12 cellular contexts compared by ENCODE assay signal in the genomic region with DNA sequence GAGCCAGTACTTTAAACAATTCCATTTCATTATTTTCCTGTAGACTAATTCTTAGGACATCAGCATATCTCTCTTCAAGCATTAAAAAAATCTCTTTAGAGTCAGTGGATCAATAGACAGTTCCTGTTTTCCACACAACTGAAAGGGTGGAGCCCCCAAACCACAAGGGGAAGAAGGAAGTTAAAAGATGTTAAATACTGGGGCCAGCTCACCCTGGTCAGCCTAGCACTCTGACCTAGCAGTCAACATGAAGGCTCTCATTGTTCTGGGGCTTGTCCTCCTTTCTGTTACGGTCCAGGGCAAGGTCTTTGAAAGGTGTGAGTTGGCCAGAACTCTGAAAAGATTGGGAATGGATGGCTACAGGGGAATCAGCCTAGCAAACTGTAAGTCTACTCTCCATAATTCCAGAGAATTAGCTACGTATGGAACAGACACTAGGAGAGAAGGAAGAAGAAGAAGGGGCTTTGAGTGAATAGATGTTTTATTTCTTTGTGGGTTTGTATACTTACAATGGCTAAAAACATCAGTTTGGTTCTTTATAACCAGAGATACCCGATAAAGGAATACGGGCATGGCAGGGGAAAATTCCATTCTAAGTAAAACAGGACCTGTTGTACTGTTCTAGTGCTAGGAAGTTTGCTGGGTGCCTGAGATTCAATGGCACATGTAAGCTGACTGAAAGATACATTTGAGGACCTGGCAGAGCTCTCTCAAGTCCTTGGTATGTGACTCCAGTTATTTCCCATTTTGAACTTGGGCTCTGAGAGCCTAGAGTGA. TPM values are rescaled to one million over a fixed set of nuclear protein-coding genes. Genes with fewer than 3 reads are reported as not detected.
DNase-seq lines count a peak whose midpoint lies in the region; ATAC-seq and TF ChIP-seq lines count a peak whose summit lies in the region.
"Had no signal": no experiment of that assay in that cellular context is flagged by ENCODE, and none has a peak within 500 bp of the region (broad histone marks: within the 10 kb centered on the region; RNA-seq: fewer than 3 reads in every experiment).

LYZ (plus strand) TSS at position 220 of the 777 bp plus-strand sequence; CDS start at position 248, 28 bp downstream.

- DNase-seq in AML-193 (lab: John Stamatoyannopoulos, UW) (peak; percentile 89 to 92), NOMO-1 treated with DMSO at 0.1 percent for 48 hours (lab: John Stamatoyannopoulos, UW; ENCODE audit: unreplicated experiment) (peak; percentile 97), NCI-H748 (lab: John Stamatoyannopoulos, UW; ENCODE audit: unreplicated experiment) (no peak), globus pallidus (ENCODE audit: low spot score) (no peak)
- DNase-seq in activated CD4-positive, alpha-beta T cell treated with anti-CD3 and anti-CD28 coated beads for 1 hour, result no peak
- DNase-seq: activated CD8-positive, alpha-beta memory T cell treated with anti-CD3 and anti-CD28 coated beads, Interleukin-2, amount 50 U/mL, for 4 hours; central memory CD4-positive, alpha-beta T cell; SJCRH30 had no signal

- H3K4me3 ChIP-seq in gastroesophageal sphincter, result peak within 1 kb of the TSS in 1 of 2 donors; percentile 9
- peak within 1 kb of the TSS; percentile 70 to 74 for H3K4me3 ChIP-seq in neutrophil (ENCODE audit: low read depth in 1 of 2, low read length in 1 of 2)
- H3K4me3 ChIP-seq: SJCRH30 had no signal

- H3K9me3 Mint-ChIP-seq in stimulated activated memory B cell treated with anti-CD40 and anti-IgM and Interleukin-4, amounts not matched to agents 10 μg/mL and 1 μg/mL and 100 μg/mL, for 72 hours, result no peaks in the 10 kb centered on the region
- H3K9me3 Mint-ChIP-seq: neural crest cell had no signal

- H3K27me3 Mint-ChIP-seq in stimulated activated memory B cell treated with anti-CD40 and anti-IgM and Interleukin-4, amounts not matched to agents 10 μg/mL and 1 μg/mL and 100 μg/mL, for 72 hours, result no peaks in the 10 kb centered on the region

- H3K36me3 ChIP-seq in gastroesophageal sphincter, result no peaks in the 10 kb centered on the region
- H3K36me3 ChIP-seq in neutrophil, result peaks cover 27% of the 10 kb centered on the region
- H3K36me3 ChIP-seq: SJCRH30 had no signal

- no peaks in the 10 kb centered on the region for H3K36me3 Mint-ChIP-seq in stimulated activated memory B cell treated with anti-CD40 and anti-IgM and Interleukin-4, amounts not matched to agents 10 μg/mL and 1 μg/mL and 100 μg/mL, for 72 hours

- H3K4me1 ChIP-seq in gastroesophageal sphincter (no peaks in the 10 kb centered on the region), neutrophil (ENCODE audit: control insufficient read depth in 1 of 2, insufficient read depth in 1 of 2, low read depth in 1 of 2, low read length in 1 of 2) (peaks cover 74 to 83% of the 10 kb centered on the region in 2 experiments)
- H3K4me1 ChIP-seq: SJCRH30 had no signal

- no peak within 1 kb of the TSS for H3K27ac ChIP-seq in gastroesophageal sphincter
- H3K27ac ChIP-seq in neutrophil, result peak within 1 kb of the TSS; percentile 88
- H3K27ac ChIP-seq: SJCRH30 had no signal

- H3K9me3 ChIP-seq in gastroesophageal sphincter (no peaks in the 10 kb centered on the region), neutrophil (no peaks in the 10 kb centered on the region)
- H3K9me3 ChIP-seq: SJCRH30 had no signal

- H3K27ac Mint-ChIP-seq in stimulated activated memory B cell treated with anti-CD40 and anti-IgM and Interleukin-4, amounts not matched to agents 10 μg/mL and 1 μg/mL and 100 μg/mL, for 72 hours, result no peak within 1 kb of the TSS

- peaks cover 8% of the 10 kb centered on the region for H3K27me3 ChIP-seq in gastroesophageal sphincter
- H3K27me3 ChIP-seq in neutrophil, result no peaks in the 10 kb centered on the region
- H3K27me3 ChIP-seq: SJCRH30 had no signal

- no peak for TF ChIP-seq EP300 in gastroesophageal sphincter (IDR thresholded peaks at IDR 0.05)

- H3K4me3 Mint-ChIP-seq in stimulated activated memory B cell treated with anti-CD40 and anti-IgM and Interleukin-4, amounts not matched to agents 10 μg/mL and 1 μg/mL and 100 μg/mL, for 72 hours, result no peak within 1 kb of the TSS
- H3K4me3 Mint-ChIP-seq: neural crest cell had no signal

- TF ChIP-seq CTCF in gastroesophageal sphincter (IDR thresholded peaks at IDR 0.05) (no peak), neutrophil (IDR thresholded peaks at IDR 0.05) (no peak)

- no peak for TF ChIP-seq POLR2A in gastroesophageal sphincter (IDR thresholded peaks at IDR 0.05)

- peaks cover 7% of the 10 kb centered on the region for H3K4me1 Mint-ChIP-seq in stimulated activated memory B cell treated with anti-CD40 and anti-IgM and Interleukin-4, amounts not matched to agents 10 μg/mL and 1 μg/mL and 100 μg/mL, for 72 hours

- no peak for ATAC-seq in gastroesophageal sphincter
- ATAC-seq in stimulated activated memory B cell treated with anti-CD40 and anti-IgM and Interleukin-4, amounts not matched to agents 10 μg/mL and 1 μg/mL and 100 μg/mL, for 72 hours, result no peak

- WGBS in gastroesophageal sphincter (ENCODE audit: low coverage in 1 of 2), 2 donors, result 60 to 66% methylated on average over 3 of the region's 4 CpGs

RNA-seq across cellular contexts. Expression of gene LYZ, which starts in this region (rescaled TPM):
- total RNA-seq in gastroesophageal sphincter, result 10 to 100 TPM in 3 of 4 donors, 1 to 10 TPM in 1; 7.6 to 74.3 (median 32.6) TPM
- total RNA-seq: SJCRH30 had no signal

Comparison
In these comparisons a context has a peak if more than half of its experiments do, and no peak if none do; other contexts are left out.
1. DNase-seq: peak in AML-193 (2 of 2) and NOMO-1 treated with DMSO at 0.1 percent for 48 hours (single experiment); none in NCI-H748 (single experiment), globus pallidus (single experiment) and activated CD4-positive, alpha-beta T cell treated with anti-CD3 and anti-CD28 coated beads for 1 hour (single experiment).